ENCODE assay signal across 17 cellular contexts in genomic region chr14:105891631-105892452, GRCh38.
A peak's percentile ranks its signal among the peaks of the same experiment; 100 is the strongest.
DNase-seq lines count a peak whose midpoint lies in the region; ATAC-seq, FAIRE-seq and TF ChIP-seq lines count a peak whose summit lies in the region.
"Had no signal": no experiment of that assay in that cellular context is flagged by ENCODE, and none has a peak within 500 bp of the region (broad histone marks: within the 10 kb centered on the region; RNA-seq: fewer than 3 reads in every experiment).

No MANE protein-coding gene starts in this region.

- H3K27me3 ChIP-seq in K562 (ENCODE audit: control insufficient read depth in 2 of 2, insufficient read depth in 2 of 2, low read length in 2 of 2) (no peaks in the 10 kb centered on the region; a peak in 1 of 5 replicates), upper lobe of right lung (no peaks in the 10 kb centered on the region)
- H3K27me3 ChIP-seq: gastrocnemius medialis, pancreas, thyroid gland had no signal

- intact Hi-C loops in K562 (cut with micrococcal nuclease) (no loop called here), mucosa of descending colon (cut with DNase I, micrococcal nuclease) (no loop called here), upper lobe of right lung (cut with DNase I) (no loop called here)

- no peaks in the 10 kb centered on the region for H4K20me1 ChIP-seq in K562 (replicated peaks; ENCODE audit: control insufficient read depth, insufficient read depth, low read length)

- TF ChIP-seq EP300 in K562 (IDR thresholded peaks at IDR 0.05; ENCODE audit: low read length): no peak

- in situ Hi-C loops in K562 (cut with MboI): no loop called here

- H3K4me3 Mint-ChIP-seq in activated naive CD4-positive, alpha-beta T cell treated with anti-CD3 and anti-CD28 coated beads, Interleukin-2, amount 10 ng/mL, durations not matched to agents 7 days and 5 days: no peak overlapping the region
- H3K4me3 Mint-ChIP-seq: immature natural killer cell had no signal

- DNase-seq in activated naive CD4-positive, alpha-beta T cell treated with anti-CD3 and anti-CD28 coated beads, Interleukin-2, amount 10 ng/mL, durations not matched to agents 7 days and 5 days: peak; percentile 18
- no peak for DNase-seq in activated naive CD4-positive, alpha-beta T cell (lab: John Stamatoyannopoulos, UW)
- DNase-seq in K562 (ENCODE audit: extremely low read depth in 1 of 4, low spot score in 3 of 4) (peak in 3 of 4 experiments; percentile 1 to 2 (median 2)), mucosa of descending colon (peak in 2 of 3 donors; percentile 8 to 30), upper lobe of right lung (peak; percentile 47), NCI-H1436 treated with DMSO at 0.1 percent for 48 hours (lab: John Stamatoyannopoulos, UW) (no peak), SK-N-DZ (ENCODE audit: low spot score) (no peak)
- DNase-seq: amygdala, gastrocnemius medialis, immature natural killer cell, Kasumi-1, NCI-H1694, NCI-H446 treated with DMSO at 0.1 percent for 48 hours had no signal

- H3K4me1 ChIP-seq in K562 (replicated peaks in 1 of 2; ENCODE audit: control insufficient read depth in 2 of 2, insufficient read depth in 2 of 2, low read length in 2 of 2) (no peaks in the 10 kb centered on the region), mucosa of descending colon (ENCODE audit: low read depth) (no peaks in the 10 kb centered on the region), upper lobe of right lung (no peaks in the 10 kb centered on the region)
- H3K4me1 ChIP-seq: gastrocnemius medialis, pancreas, thyroid gland had no signal

- CTCF ChIA-PET in activated naive CD4-positive, alpha-beta T cell treated with anti-CD3 and anti-CD28 coated beads, Interleukin-2, amount 10 ng/mL, durations not matched to agents 7 days and 5 days (lab: Charles Lee): no interaction called here
- CTCF ChIA-PET in K562 (lab: Yijun Ruan, JAX; ENCODE audit: low intra/inter-chr PET ratio): no interaction called here

- BruUV-seq in K562 (replicated peaks; lab: Mats Ljungman, UMichigan): no TSS peak

- peaks cover 39% of the 10 kb centered on the region for H3K4me1 Mint-ChIP-seq in activated naive CD4-positive, alpha-beta T cell treated with anti-CD3 and anti-CD28 coated beads, Interleukin-2, amount 10 ng/mL, durations not matched to agents 7 days and 5 days
- H3K4me1 Mint-ChIP-seq: immature natural killer cell had no signal

- no peaks in the 10 kb centered on the region for H3K79me2 ChIP-seq in K562 (ENCODE audit: control insufficient read depth, insufficient read depth, low read length)

- H3K4me3 ChIP-seq in K562 (no peak overlapping the region), mucosa of descending colon (no peak overlapping the region), upper lobe of right lung (no peak overlapping the region)
- H3K4me3 ChIP-seq: gastrocnemius medialis, pancreas, thyroid gland had no signal

- H3K9ac ChIP-seq in K562 (ENCODE audit: insufficient read depth in 1 of 2, low read depth in 2 of 2, low read length in 2 of 2): no peak overlapping the region

- POLR2A ChIA-PET in K562 (lab: Yijun Ruan, JAX): no interaction called here

- FAIRE-seq in K562 (lab: Jason Lieb, UNC): no peak
- FAIRE-seq: GM19239, pancreas had no signal

- no peak for TF ChIP-seq POLR2A in K562 (conservative IDR thresholded peaks at IDR 0.05)

- no peaks in the 10 kb centered on the region for H3K9me1 ChIP-seq in K562 (ENCODE audit: control insufficient read depth, insufficient read depth, low read length)

- H3K9me3 ChIP-seq in K562 (replicated peaks; ENCODE audit: control insufficient read depth, insufficient read depth, low read depth, low read length): no peaks in the 10 kb centered on the region
- H3K9me3 ChIP-seq in mucosa of descending colon: no peaks in the 10 kb centered on the region
- H3K9me3 ChIP-seq in upper lobe of right lung: no peaks in the 10 kb centered on the region
- H3K9me3 ChIP-seq: gastrocnemius medialis, pancreas, thyroid gland had no signal

- no peak for TF ChIP-seq RAD21 in K562 (CRISPR knock-in tag; conservative IDR thresholded peaks at IDR 0.05 in 1 of 2, IDR thresholded peaks at IDR 0.05 in 1 of 2)

- peaks cover 4% of the 10 kb centered on the region for H3K36me3 Mint-ChIP-seq in activated naive CD4-positive, alpha-beta T cell treated with anti-CD3 and anti-CD28 coated beads, Interleukin-2, amount 10 ng/mL, durations not matched to agents 7 days and 5 days
- H3K36me3 Mint-ChIP-seq: immature natural killer cell had no signal

- 0% methylated on average over 4 of the region's 18 CpGs for WGBS in K562 (ENCODE audit: insufficient coverage, low coverage, missing lambda C conversion rate)

- H2AFZ ChIP-seq in K562 (ENCODE audit: low read depth, low read length): no peak overlapping the region

- H3K27ac ChIP-seq in K562 (ENCODE audit: extremely low read depth, low read depth, low read length) (no peak overlapping the region), upper lobe of right lung (no peak overlapping the region)
- H3K27ac ChIP-seq: gastrocnemius medialis, pancreas, thyroid gland had no signal

- H3K36me3 ChIP-seq in K562 (ENCODE audit: control insufficient read depth, insufficient read depth, low read length) (no peaks in the 10 kb centered on the region), mucosa of descending colon (ENCODE audit: low read depth) (no peaks in the 10 kb centered on the region), upper lobe of right lung (no peaks in the 10 kb centered on the region)
- H3K36me3 ChIP-seq: gastrocnemius medialis, pancreas, thyroid gland had no signal

- peaks cover 97% of the 10 kb centered on the region for H3K27me3 Mint-ChIP-seq in activated naive CD4-positive, alpha-beta T cell treated with anti-CD3 and anti-CD28 coated beads, Interleukin-2, amount 10 ng/mL, durations not matched to agents 7 days and 5 days

- H3K9me3 Mint-ChIP-seq in activated naive CD4-positive, alpha-beta T cell treated with anti-CD3 and anti-CD28 coated beads, Interleukin-2, amount 10 ng/mL, durations not matched to agents 7 days and 5 days: peaks cover 2% of the 10 kb centered on the region
- H3K9me3 Mint-ChIP-seq: immature natural killer cell had no signal

- H3K4me2 ChIP-seq in K562 (ENCODE audit: insufficient read depth, low read length): no peak overlapping the region

- no peak for TF ChIP-seq CTCF in K562 (IDR thresholded peaks at IDR 0.05 in 2 of 3, conservative IDR thresholded peaks at IDR 0.05 in 1 of 3; ENCODE audit: insufficient read depth in 2 of 3, low read depth in 1 of 3, low read length in 3 of 3)
- TF ChIP-seq CTCF in mucosa of descending colon (IDR thresholded peaks at IDR 0.05): no peak
- no peak for TF ChIP-seq CTCF in upper lobe of right lung (IDR thresholded peaks at IDR 0.05)

- no peak for ATAC-seq in K562
- ATAC-seq in mucosa of descending colon: no peak
- no peak for ATAC-seq in upper lobe of right lung
- no peak for ATAC-seq in HG03097 (IDR thresholded peaks at IDR 0.05; ENCODE audit: low FRiP score, unreplicated experiment)
- ATAC-seq: gastrocnemius medialis, pancreas had no signal

- no peak overlapping the region for H3K27ac Mint-ChIP-seq in activated naive CD4-positive, alpha-beta T cell treated with anti-CD3 and anti-CD28 coated beads, Interleukin-2, amount 10 ng/mL, durations not matched to agents 7 days and 5 days
- H3K27ac Mint-ChIP-seq: immature natural killer cell had no signal

TF ChIP-seq in K562, 482 proteins besides CTCF, POLR2A, EP300 and RAD21 (continues in another document):
- TF ChIP-seq ARID4B (CRISPR knock-in tag; IDR thresholded peaks at IDR 0.05): no peak
- TF ChIP-seq BRD4 (IDR thresholded peaks at IDR 0.05): no peak
- TF ChIP-seq HMG20B (CRISPR knock-in tag; IDR thresholded peaks at IDR 0.05): no peak
- no peak for TF ChIP-seq ZNF507 (tag; conservative IDR thresholded peaks at IDR 0.05)
- no peak for TF ChIP-seq HMGN3 (IDR thresholded peaks at IDR 0.05; ENCODE audit: borderline replicate concordance, extremely low read depth, insufficient read length, low read depth, low read length)
- no peak for TF ChIP-seq PHF8 (IDR thresholded peaks at IDR 0.05; ENCODE audit: borderline replicate concordance, low read length)
- TF ChIP-seq TEAD4 (IDR thresholded peaks at IDR 0.05; ENCODE audit: low read length): no peak
- TF ChIP-seq TEAD4 (CRISPR knock-in tag; IDR thresholded peaks at IDR 0.05; ENCODE audit: borderline replicate concordance): no peak
- TF ChIP-seq TCF7L2 (IDR thresholded peaks at IDR 0.05; ENCODE audit: low read depth, low read length): no peak
- TF ChIP-seq FIP1L1 (IDR thresholded peaks at IDR 0.05; ENCODE audit: low read depth, low read length, poor library complexity, severe bottlenecking): no peak
- TF ChIP-seq SIX5 (IDR thresholded peaks at IDR 0.05; ENCODE audit: borderline replicate concordance in 1 of 2, insufficient read depth in 1 of 2, low read depth in 1 of 2, low read length in 2 of 2): no peak

Comparison
In these comparisons a context has a peak if more than half of its experiments do, and no peak if none do; other contexts are left out.
1. DNase-seq: peak in activated naive CD4-positive, alpha-beta T cell treated with anti-CD3 and anti-CD28 coated beads, Interleukin-2, amount 10 ng/mL, durations not matched to agents 7 days and 5 days (single experiment), K562 (3 of 4), mucosa of descending colon (2 of 3) and upper lobe of right lung (single experiment); none in activated naive CD4-positive, alpha-beta T cell (0 of 4), NCI-H1436 treated with DMSO at 0.1 percent for 48 hours (single experiment) and SK-N-DZ (single experiment).